In the genomic region with DNA sequence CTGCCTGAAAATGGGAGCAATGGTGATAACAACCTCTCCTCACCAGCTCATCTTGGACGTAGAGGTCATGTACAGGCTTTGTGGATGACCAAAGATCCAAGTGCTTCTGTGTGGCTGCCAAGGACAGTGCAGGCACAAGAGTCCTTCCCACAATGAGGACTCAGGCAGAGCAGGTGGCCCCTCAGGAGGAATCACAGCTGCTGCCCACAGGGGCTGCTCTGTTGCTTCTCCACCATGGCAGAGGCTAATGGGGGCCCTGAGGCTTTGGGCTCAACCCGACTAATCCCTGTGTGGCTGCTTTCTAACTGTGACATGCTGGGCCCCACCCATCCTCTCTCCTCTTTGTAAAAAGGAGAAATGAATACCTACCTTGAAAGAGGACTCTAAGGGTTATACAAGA, we compare ENCODE assay signal across 20 cellular contexts.
"Had no signal": no experiment of that assay in that cellular context is flagged by ENCODE, and none has a peak within 500 bp of the region (broad histone marks: within the 10 kb centered on the region; RNA-seq: fewer than 3 reads in every experiment).

No MANE protein-coding gene starts in this region.

- H3K4me3 Mint-ChIP-seq: effector memory CD8-positive, alpha-beta T cell; natural killer cell; stimulated activated effector memory CD8-positive, alpha-beta T cell treated with anti-CD3 and anti-CD28 coated beads, Interleukin-12 subunit alpha, Interleukin-12 subunit beta, amount 100 ng/mL, for 72 hours had no signal

- H3K4me3 ChIP-seq: colonic mucosa, gastrocnemius medialis, lower lobe of right lung, pancreas, right lobe of liver, stomach, thyroid gland had no signal

- H3K9me3 ChIP-seq: colonic mucosa, gastrocnemius medialis, lower lobe of right lung, neutrophil, pancreas, right lobe of liver, stomach, thyroid gland had no signal

- H3K4me1 ChIP-seq: colonic mucosa, gastrocnemius medialis, lower lobe of right lung, stomach had no signal

- H3K27ac Mint-ChIP-seq: effector memory CD8-positive, alpha-beta T cell; natural killer cell; progenitor cell of endocrine pancreas; stimulated activated effector memory CD8-positive, alpha-beta T cell treated with anti-CD3 and anti-CD28 coated beads, Interleukin-12 subunit alpha, Interleukin-12 subunit beta, amount 100 ng/mL, for 72 hours had no signal

- FAIRE-seq: keratinocyte, pancreas had no signal

- H3K27ac ChIP-seq: colonic mucosa, gastrocnemius medialis, lower lobe of right lung, neutrophil, pancreas, right lobe of liver, stomach, thyroid gland had no signal

- H3K9me3 Mint-ChIP-seq: effector memory CD8-positive, alpha-beta T cell; natural killer cell; stimulated activated effector memory CD8-positive, alpha-beta T cell treated with anti-CD3 and anti-CD28 coated beads, Interleukin-12 subunit alpha, Interleukin-12 subunit beta, amount 100 ng/mL, for 72 hours had no signal

- H3K4me1 Mint-ChIP-seq: natural killer cell; stimulated activated effector memory CD8-positive, alpha-beta T cell treated with anti-CD3 and anti-CD28 coated beads, Interleukin-12 subunit alpha, Interleukin-12 subunit beta, amount 100 ng/mL, for 72 hours had no signal

- ATAC-seq: effector memory CD8-positive, alpha-beta T cell; gastrocnemius medialis; left ventricle myocardium superior; natural killer cell; pancreas; right lobe of liver; stimulated activated effector memory CD8-positive, alpha-beta T cell treated with anti-CD3 and anti-CD28 coated beads, Interleukin-12 subunit alpha, Interleukin-12 subunit beta, amount 100 ng/mL, for 72 hours had no signal

- H3K27me3 ChIP-seq: colonic mucosa, gastrocnemius medialis, pancreas, right lobe of liver, thyroid gland had no signal

- H3K36me3 ChIP-seq: colonic mucosa, gastrocnemius medialis, lower lobe of right lung, neutrophil, pancreas, right lobe of liver, stomach, thyroid gland had no signal

- H3K36me3 Mint-ChIP-seq: natural killer cell; stimulated activated effector memory CD8-positive, alpha-beta T cell treated with anti-CD3 and anti-CD28 coated beads, Interleukin-12 subunit alpha, Interleukin-12 subunit beta, amount 100 ng/mL, for 72 hours had no signal

- DNase-seq: colonic mucosa; effector memory CD8-positive, alpha-beta T cell; foreskin fibroblast; gastrocnemius medialis; head of caudate nucleus; left ventricle myocardium superior; lower lobe of right lung; natural killer cell; pancreas; stimulated activated CD4-positive, alpha-beta T cell treated with anti-CD3 and anti-CD28 coated beads, Interleukin-2, amount 100 ng/mL, for 24 hours; stimulated activated CD4-positive, alpha-beta T cell treated with anti-CD3 and anti-CD28 coated beads, Interleukin-4, amount 100 ng/mL, for 24 hours; stimulated activated naive CD4-positive, alpha-beta T cell treated with Interleukin-2 at 50 U/mL for 16 hours; stomach; trophoblast cell had no signal
